In genomic region chr5:179187229-179187678, GRCh38 we compare ENCODE assay signal across 1 cellular context.
TF ChIP-seq lines count a peak whose summit lies in the region.

No MANE protein-coding gene starts in this region.

TF ChIP-seq in HCT116, 20 proteins besides CTCF, POLR2A, EP300 and RAD21 (continued from another document):
- TF ChIP-seq CEBPB (IDR thresholded peaks at IDR 0.05; ENCODE audit: low read depth) = no peak
- no peak for TF ChIP-seq TCF7L2 (IDR thresholded peaks at IDR 0.05; ENCODE audit: borderline replicate concordance, extremely low read depth, insufficient read depth, insufficient read length)
- TF ChIP-seq, protein P1, sequence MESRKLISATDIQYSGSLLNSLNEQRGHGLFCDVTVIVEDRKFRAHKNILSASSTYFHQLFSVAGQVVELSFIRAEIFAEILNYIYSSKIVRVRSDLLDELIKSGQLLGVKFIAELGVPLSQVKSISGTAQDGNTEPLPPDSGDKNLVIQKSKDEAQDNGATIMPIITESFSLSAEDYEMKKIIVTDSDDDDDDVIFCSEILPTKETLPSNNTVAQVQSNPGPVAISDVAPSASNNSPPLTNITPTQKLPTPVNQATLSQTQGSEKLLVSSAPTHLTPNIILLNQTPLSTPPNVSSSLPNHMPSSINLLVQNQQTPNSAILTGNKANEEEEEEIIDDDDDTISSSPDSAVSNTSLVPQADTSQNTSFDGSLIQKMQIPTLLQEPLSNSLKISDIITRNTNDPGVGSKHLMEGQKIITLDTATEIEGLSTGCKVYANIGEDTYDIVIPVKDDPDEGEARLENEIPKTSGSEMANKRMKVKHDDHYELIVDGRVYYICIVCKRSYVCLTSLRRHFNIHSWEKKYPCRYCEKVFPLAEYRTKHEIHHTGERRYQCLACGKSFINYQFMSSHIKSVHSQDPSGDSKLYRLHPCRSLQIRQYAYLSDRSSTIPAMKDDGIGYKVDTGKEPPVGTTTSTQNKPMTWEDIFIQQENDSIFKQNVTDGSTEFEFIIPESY (IDR thresholded peaks at IDR 0.05; ENCODE audit: extremely low read depth, insufficient replicate concordance, low read length) = no peak
- no peak for TF ChIP-seq ZFX (IDR thresholded peaks at IDR 0.05)
- no peak for TF ChIP-seq POLR2AphosphoS5 (IDR thresholded peaks at IDR 0.05; ENCODE audit: low read depth, low read length)
- TF ChIP-seq CBX3 (IDR thresholded peaks at IDR 0.05; ENCODE audit: low read depth) = no peak
- no peak for TF ChIP-seq JUND (IDR thresholded peaks at IDR 0.05)
- TF ChIP-seq, protein P2, sequence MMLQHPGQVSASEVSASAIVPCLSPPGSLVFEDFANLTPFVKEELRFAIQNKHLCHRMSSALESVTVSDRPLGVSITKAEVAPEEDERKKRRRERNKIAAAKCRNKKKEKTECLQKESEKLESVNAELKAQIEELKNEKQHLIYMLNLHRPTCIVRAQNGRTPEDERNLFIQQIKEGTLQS (IDR thresholded peaks at IDR 0.05) = no peak
- TF ChIP-seq ZNF274 (IDR thresholded peaks at IDR 0.05; ENCODE audit: low read depth, low read length) = no peak
- TF ChIP-seq FOSL1 (IDR thresholded peaks at IDR 0.05; ENCODE audit: low read depth) = no peak
- TF ChIP-seq EZH2phosphoT487 (IDR thresholded peaks at IDR 0.05; ENCODE audit: borderline replicate concordance) = no peak
- TF ChIP-seq SRF (IDR thresholded peaks at IDR 0.05; ENCODE audit: low read depth) = no peak
- TF ChIP-seq ELF1 (IDR thresholded peaks at IDR 0.05; ENCODE audit: borderline replicate concordance, low read depth) = no peak
- no peak for TF ChIP-seq EZH2 (IDR thresholded peaks at IDR 0.05)
- no peak for TF ChIP-seq SP1 (IDR thresholded peaks at IDR 0.05; ENCODE audit: low read depth)
- TF ChIP-seq SIN3A (IDR thresholded peaks at IDR 0.05; ENCODE audit: low read depth) = no peak
